9 cellular contexts compared by ENCODE assay signal in the genomic region with DNA sequence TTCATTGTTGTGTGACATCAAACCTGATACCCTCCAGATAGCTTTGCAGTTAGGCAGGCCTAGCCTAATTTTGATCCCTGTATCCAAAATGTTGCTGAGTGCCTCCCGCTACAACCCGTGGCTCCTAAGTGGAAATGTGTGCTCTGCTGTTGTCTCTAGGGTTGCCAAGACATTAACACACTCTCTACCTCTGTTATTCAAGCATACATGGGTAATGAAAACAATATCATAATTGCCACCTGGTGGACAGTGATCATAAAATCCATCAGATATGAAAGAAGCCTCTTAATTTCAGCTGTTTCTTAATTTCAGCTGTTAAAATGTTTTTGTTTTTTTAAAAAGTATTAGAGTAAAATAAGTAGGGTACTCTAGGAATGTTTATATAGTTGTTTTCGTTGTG.
DNase-seq lines count a peak whose midpoint lies in the region; ATAC-seq, FAIRE-seq and TF ChIP-seq lines count a peak whose summit lies in the region.
"Had no signal": no experiment of that assay in that cellular context is flagged by ENCODE, and none has a peak within 500 bp of the region (broad histone marks: within the 10 kb centered on the region; RNA-seq: fewer than 3 reads in every experiment).

No MANE protein-coding gene starts in this region.

- H3K27me3 ChIP-seq in adipocyte (replicated peaks; ENCODE audit: control insufficient read depth, insufficient read depth, low read length) (no peaks in the 10 kb centered on the region), left lung (no peaks in the 10 kb centered on the region)

- ATAC-seq in left lung (peak; percentile 73), HG03521 (IDR thresholded peaks at IDR 0.05; ENCODE audit: unreplicated experiment) (no peak)
- ATAC-seq: activated CD8-positive, alpha-beta T cell treated with anti-CD3 and anti-CD28 coated beads for 36 hours had no signal

- no peak overlapping the region for H3K9ac ChIP-seq in adipocyte (ENCODE audit: low read length)

- no peaks in the 10 kb centered on the region for H3K9me3 ChIP-seq in adipocyte (ENCODE audit: control insufficient read depth, low read length)
- no peaks in the 10 kb centered on the region for H3K9me3 ChIP-seq in left lung

- no peak overlapping the region for H3K4me3 ChIP-seq in NB4 (ENCODE audit: low read depth, low read length)
- H3K4me3 ChIP-seq in adipocyte (ENCODE audit: low read length) = no peak overlapping the region
- H3K4me3 ChIP-seq in left lung = no peak overlapping the region

- intact Hi-C loops in left lung (cut with DNase I) = no loop called here

- no peak overlapping the region for H3K27ac ChIP-seq in left lung

- TF ChIP-seq CTCF in D721Med (IDR thresholded peaks at IDR 0.05; ENCODE audit: insufficient read depth, missing control alignments) = peak; percentile 38
- no peak for TF ChIP-seq CTCF in NB4 (IDR thresholded peaks at IDR 0.05; ENCODE audit: low read depth, low read length)
- TF ChIP-seq CTCF in left lung (IDR thresholded peaks at IDR 0.05) = no peak

- FAIRE-seq in D721Med (lab: Jason Lieb, UNC) (no peak), GM12891 (lab: Jason Lieb, UNC) (no peak)

- H3K4me1 ChIP-seq in adipocyte (ENCODE audit: control insufficient read depth, insufficient read depth, low read length) = peaks cover 47% of the 10 kb centered on the region
- no peaks in the 10 kb centered on the region for H3K4me1 ChIP-seq in left lung

- H3K36me3 ChIP-seq in adipocyte (ENCODE audit: control insufficient read depth, insufficient read depth, low read length, severe bottlenecking) = no peaks in the 10 kb centered on the region
- H3K36me3 ChIP-seq in left lung = no peaks in the 10 kb centered on the region

- DNase-seq in D721Med (ENCODE audit: insufficient read length, low spot score) (no peak), NB4 (ENCODE audit: low read depth) (peak; percentile 38), adipocyte (ENCODE audit: low read depth) (peak; percentile 30), left lung (no peak), GM12891 (ENCODE audit: insufficient read length, low spot score) (no peak)
- DNase-seq in activated T-cell treated with anti-CD3 and anti-CD28 coated beads, Interleukin-2, amount 50 U/mL, for 1 hour = no peak
- DNase-seq in activated CD8-positive, alpha-beta memory T cell treated with anti-CD3 and anti-CD28 coated beads for 24 hours = no peak
- DNase-seq: activated CD8-positive, alpha-beta T cell treated with anti-CD3 and anti-CD28 coated beads for 36 hours had no signal

- no peak for TF ChIP-seq POLR2A in NB4 (IDR thresholded peaks at IDR 0.05; ENCODE audit: extremely low read depth, insufficient read length)
- TF ChIP-seq POLR2A in GM12891 (IDR thresholded peaks at IDR 0.05; ENCODE audit: low read depth, low read length) = no peak

TF ChIP-seq in GM12891, 5 proteins besides CTCF, POLR2A, EP300 and RAD21:
- TF ChIP-seq POLR2AphosphoS5 (IDR thresholded peaks at IDR 0.05; ENCODE audit: low read depth, low read length) = no peak
- no peak for TF ChIP-seq POU2F2 (IDR thresholded peaks at IDR 0.05; ENCODE audit: low read depth, low read length)
- TF ChIP-seq SPI1 (IDR thresholded peaks at IDR 0.05; ENCODE audit: low read depth, low read length) = no peak
- no peak for TF ChIP-seq TAF1 (IDR thresholded peaks at IDR 0.05; ENCODE audit: low read depth, low read length)
- TF ChIP-seq PAX5 (IDR thresholded peaks at IDR 0.05; ENCODE audit: insufficient read depth, low read length, severe bottlenecking) = no peak

Comparison
In these comparisons a context has a peak if more than half of its experiments do, and no peak if none do; other contexts are left out.
1. DNase-seq: peak in NB4 (single experiment) and adipocyte (single experiment); none in D721Med (single experiment), left lung (0 of 2), activated T-cell treated with anti-CD3 and anti-CD28 coated beads, Interleukin-2, amount 50 U/mL, for 1 hour (single experiment), activated CD8-positive, alpha-beta memory T cell treated with anti-CD3 and anti-CD28 coated beads for 24 hours (single experiment) and GM12891 (single experiment).